8 cellular contexts compared by ENCODE assay signal in genomic region chr10:72273410-72274212, GRCh38. TPM values are rescaled to one million over a fixed set of nuclear protein-coding genes. Genes with fewer than 3 reads are reported as not detected.
DNase-seq lines count a peak whose midpoint lies in the region; ATAC-seq and TF ChIP-seq lines count a peak whose summit lies in the region.

A gene with protein sequence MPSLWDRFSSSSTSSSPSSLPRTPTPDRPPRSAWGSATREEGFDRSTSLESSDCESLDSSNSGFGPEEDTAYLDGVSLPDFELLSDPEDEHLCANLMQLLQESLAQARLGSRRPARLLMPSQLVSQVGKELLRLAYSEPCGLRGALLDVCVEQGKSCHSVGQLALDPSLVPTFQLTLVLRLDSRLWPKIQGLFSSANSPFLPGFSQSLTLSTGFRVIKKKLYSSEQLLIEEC (plus strand): TSS chr10:72273924. CDS start chr10:72274217, 293 bp downstream.

- peaks cover 38% of the 10 kb centered on the region for H3K36me3 Mint-ChIP-seq in activated T-helper 2 cell treated with anti-CD3 and anti-CD28 coated beads, Interferon-gamma antibody, Interleukin-2, Interleukin-4, amounts not matched to agents 10 μg/mL and 5 μg/mL and 100 μg/mL, durations not matched to agents 14 hours and 24 hours and 36 hours (ENCODE audit: low read depth)
- peaks cover 8% of the 10 kb centered on the region for H3K36me3 Mint-ChIP-seq in natural killer cell

- peak within 1 kb of the TSS; percentile 100 for H3K4me3 Mint-ChIP-seq in activated T-helper 2 cell treated with anti-CD3 and anti-CD28 coated beads, Interferon-gamma antibody, Interleukin-2, Interleukin-4, amounts not matched to agents 10 μg/mL and 5 μg/mL and 100 μg/mL, durations not matched to agents 14 hours and 24 hours and 36 hours (ENCODE audit: low read depth)
- peak within 1 kb of the TSS; percentile 99 for H3K4me3 Mint-ChIP-seq in natural killer cell

- no peak for TF ChIP-seq CTCF in RWPE2 (IDR thresholded peaks at IDR 0.05; ENCODE audit: poor library complexity, severe bottlenecking)
- no peak for TF ChIP-seq CTCF in fibroblast of mammary gland (conservative IDR thresholded peaks at IDR 0.05; ENCODE audit: control insufficient read depth, insufficient read depth, low read depth, low read length)
- no peak for TF ChIP-seq CTCF in natural killer cell (IDR thresholded peaks at IDR 0.05)

- H3K9me3 Mint-ChIP-seq in activated T-helper 2 cell treated with anti-CD3 and anti-CD28 coated beads, Interferon-gamma antibody, Interleukin-2, Interleukin-4, amounts not matched to agents 10 μg/mL and 5 μg/mL and 100 μg/mL, durations not matched to agents 14 hours and 24 hours and 36 hours = no peaks in the 10 kb centered on the region
- no peaks in the 10 kb centered on the region for H3K9me3 Mint-ChIP-seq in natural killer cell

- peak within 1 kb of the TSS; percentile 99 for H3K27ac ChIP-seq in RWPE2 (ENCODE audit: poor library complexity, severe bottlenecking)

- no peaks in the 10 kb centered on the region for H3K27me3 Mint-ChIP-seq in activated T-helper 2 cell treated with anti-CD3 and anti-CD28 coated beads, Interferon-gamma antibody, Interleukin-2, Interleukin-4, amounts not matched to agents 10 μg/mL and 5 μg/mL and 100 μg/mL, durations not matched to agents 14 hours and 24 hours and 36 hours (ENCODE audit: low read depth)
- H3K27me3 Mint-ChIP-seq in natural killer cell (ENCODE audit: low read depth in 2 of 2) = no peaks in the 10 kb centered on the region

- H3K27me3 ChIP-seq in RWPE2 (ENCODE audit: insufficient read depth, poor library complexity, severe bottlenecking) = no peaks in the 10 kb centered on the region

- ATAC-seq in RWPE2 (ENCODE audit: low read depth) = peak; percentile 47
- ATAC-seq in natural killer cell = peak; percentile 90 to 98 (median 90)

- peaks cover 23% of the 10 kb centered on the region for H3K4me1 ChIP-seq in RWPE2 (ENCODE audit: insufficient read depth, poor library complexity, severe bottlenecking)

- H3K4me1 Mint-ChIP-seq in activated T-helper 2 cell treated with anti-CD3 and anti-CD28 coated beads, Interferon-gamma antibody, Interleukin-2, Interleukin-4, amounts not matched to agents 10 μg/mL and 5 μg/mL and 100 μg/mL, durations not matched to agents 14 hours and 24 hours and 36 hours (ENCODE audit: low read depth) = peaks cover 43% of the 10 kb centered on the region
- H3K4me1 Mint-ChIP-seq in natural killer cell = peaks cover 39 to 64% of the 10 kb centered on the region in 2 donors

- intact Hi-C loops in activated T-helper 2 cell treated with anti-CD3 and anti-CD28 coated beads, Interferon-gamma antibody, Interleukin-2, Interleukin-4, amounts not matched to agents 10 μg/mL and 5 μg/mL and 100 μg/mL, durations not matched to agents 14 hours and 24 hours and 36 hours (cut with micrococcal nuclease) = loop anchor here (1.0 to 2.0 kb wide), 4 partner anchors 24 to 62 kb away; partner anchors contain the start of genes ANAPC16 and ASCC1
- intact Hi-C loops in natural killer cell (cut with micrococcal nuclease) = loop anchor here (1.0 to 2.0 kb wide), 5 partner anchors 12 to 62 kb away; partner anchors contain the start of genes ANAPC16 and ASCC1

- H3K36me3 ChIP-seq in RWPE2 (ENCODE audit: low read depth) = peaks cover 32% of the 10 kb centered on the region

- peak; percentile 100 for DNase-seq in EH (ENCODE audit: low read depth)
- peak; percentile 99 for DNase-seq in H4 (ENCODE audit: low spot score)
- peak; percentile 99 for DNase-seq in LoVo (ENCODE audit: low spot score)
- peak; percentile 99 for DNase-seq in RWPE2 (ENCODE audit: low spot score)
- DNase-seq in activated T-helper 2 cell treated with anti-CD3 and anti-CD28 coated beads, Interferon-gamma antibody, Interleukin-2, Interleukin-4, amounts not matched to agents 10 μg/mL and 5 μg/mL and 100 μg/mL, durations not matched to agents 14 hours and 24 hours and 36 hours (ENCODE audit: low spot score) = peak; percentile 99
- DNase-seq in fibroblast of mammary gland (ENCODE audit: low read depth) = peak; percentile 98
- DNase-seq in natural killer cell = peak; percentile 98
- peak; percentile 98 for DNase-seq in stimulated activated naive CD4-positive, alpha-beta T cell treated with Interleukin-2 at 50 U/mL for 16 hours (lab: John Stamatoyannopoulos, UW)

- H3K4me3 ChIP-seq in RWPE2 (ENCODE audit: severe bottlenecking) (peak within 1 kb of the TSS; percentile 80), fibroblast of mammary gland (ENCODE audit: control insufficient read depth, low read depth, low read length) (peak within 1 kb of the TSS; percentile 76)

- peak within 1 kb of the TSS; percentile 94 for H3K27ac Mint-ChIP-seq in activated T-helper 2 cell treated with anti-CD3 and anti-CD28 coated beads, Interferon-gamma antibody, Interleukin-2, Interleukin-4, amounts not matched to agents 10 μg/mL and 5 μg/mL and 100 μg/mL, durations not matched to agents 14 hours and 24 hours and 36 hours
- peak within 1 kb of the TSS; percentile 91 to 94 for H3K27ac Mint-ChIP-seq in natural killer cell

- no peaks in the 10 kb centered on the region for H3K9me3 ChIP-seq in RWPE2 (ENCODE audit: severe bottlenecking)

RNA-seq across cellular contexts. Expression of the gene that starts here (rescaled TPM):
- total RNA-seq in H4 (2014; rRNA removed; shearing (Covaris generic)) = 227 and 278 TPM in 2 replicates
- 543 and 569 TPM in 2 replicates for total RNA-seq in activated T-helper 2 cell treated with anti-CD3 and anti-CD28 coated beads, Interferon-gamma antibody, Interleukin-2, Interleukin-4, amounts not matched to agents 10 μg/mL and 5 μg/mL and 100 μg/mL, durations not matched to agents 14 hours and 24 hours and 36 hours
- total RNA-seq in natural killer cell = 100 to 1,000 TPM; 174 to 232 (median 200) TPM

Comparison
In these comparisons a context has a peak if more than half of its experiments do, and no peak if none do; other contexts are left out.
1. Peak in every context shown above with its lines: DNase-seq, ATAC-seq, H3K4me3 ChIP-seq and H3K27ac ChIP-seq.